In genomic region chr2:74427551-74427950, GRCh38 we compare ENCODE assay signal across 27 cellular contexts. TPM values are rescaled to one million over a fixed set of nuclear protein-coding genes. Genes with fewer than 3 reads are reported as not detected.
DNase-seq lines count a peak whose midpoint lies in the region; ATAC-seq and TF ChIP-seq lines count a peak whose summit lies in the region.
"Had no signal": no experiment of that assay in that cellular context is flagged by ENCODE, and none has a peak within 500 bp of the region (broad histone marks: within the 10 kb centered on the region; RNA-seq: fewer than 3 reads in every experiment).

No MANE protein-coding gene starts in this region.

- no peak for TF ChIP-seq RAD21 in SK-N-SH (IDR thresholded peaks at IDR 0.05; ENCODE audit: low read length)

- H3K4me1 Mint-ChIP-seq in endodermal cell = peaks cover 37% of the 10 kb centered on the region
- peaks cover 6% of the 10 kb centered on the region for H3K4me1 Mint-ChIP-seq in activated T-helper 17 cell treated with anti-CD3 and anti-CD28 coated beads, Interleukin-2, amount 50 U/mL, for 72 hours

- H3K9me2 ChIP-seq in SK-N-SH = no peaks in the 10 kb centered on the region

- no peaks in the 10 kb centered on the region for H3K27me3 ChIP-seq in SK-N-SH (ENCODE audit: insufficient read depth)
- H3K27me3 ChIP-seq in endodermal cell (ENCODE audit: control insufficient read depth, insufficient read depth, low read length, poor library complexity, severe bottlenecking) = no peaks in the 10 kb centered on the region
- no peaks in the 10 kb centered on the region for H3K27me3 ChIP-seq in spleen (replicated peaks in 1 of 7)
- H3K27me3 ChIP-seq: MG63, upper lobe of left lung had no signal

- no peak overlapping the region for H3K9ac ChIP-seq in SK-N-SH
- H3K9ac ChIP-seq in endodermal cell (ENCODE audit: extremely low read depth, low read length, poor library complexity, severe bottlenecking) = no peak overlapping the region

- H3K27me3 Mint-ChIP-seq in endodermal cell (ENCODE audit: insufficient read depth) = peaks cover 8% of the 10 kb centered on the region
- no peaks in the 10 kb centered on the region for H3K27me3 Mint-ChIP-seq in activated T-helper 17 cell treated with anti-CD3 and anti-CD28 coated beads, Interleukin-2, amount 50 U/mL, for 72 hours
- H3K27me3 Mint-ChIP-seq: activated naive CD8-positive, alpha-beta T cell treated with anti-CD3 and anti-CD28 coated beads, Interleukin-2, amount 10 ng/mL, durations not matched to agents 7 days and 5 days; central memory CD8-positive, alpha-beta T cell; stimulated activated naive B cell treated with anti-CD40 and anti-IgM and Interleukin-4, amounts not matched to agents 10 μg/mL and 1 μg/mL and 100 μg/mL, for 72 hours had no signal

- H3K4me2 ChIP-seq in SK-N-SH = no peak overlapping the region

- H3K36me3 ChIP-seq in SK-N-SH (replicated peaks in 1 of 2; ENCODE audit: control insufficient read depth in 1 of 2, insufficient read depth in 2 of 2, low read length in 1 of 2) (peaks cover 13 to 57% of the 10 kb centered on the region in 2 experiments), endodermal cell (ENCODE audit: control insufficient read depth, insufficient read depth, low read length) (peaks cover 80% of the 10 kb centered on the region), spleen (peaks cover 0 to 61% (median 15%) of the 10 kb centered on the region in 6 donors)

- H3K27ac ChIP-seq in SK-N-SH (ENCODE audit: low read depth in 2 of 2, low read length in 1 of 2) (no peak overlapping the region), endodermal cell (ENCODE audit: low read depth, low read length) (no peak overlapping the region), spleen (no peak overlapping the region)
- H3K27ac ChIP-seq: upper lobe of left lung had no signal

- H4K20me1 ChIP-seq in SK-N-SH (ENCODE audit: insufficient read depth) = no peaks in the 10 kb centered on the region

- peaks cover 64% of the 10 kb centered on the region for H3K36me3 Mint-ChIP-seq in endodermal cell (ENCODE audit: low read depth)
- H3K36me3 Mint-ChIP-seq in activated T-helper 17 cell treated with anti-CD3 and anti-CD28 coated beads, Interleukin-2, amount 50 U/mL, for 72 hours (ENCODE audit: low read depth) = peaks cover 36% of the 10 kb centered on the region

- WGBS in SK-N-SH (ENCODE audit: low lambda C conversion rate) = 76% methylated on average over 3 of the region's 3 CpGs
- whole genome bisulfite sequencing in endodermal cell (ENCODE audit: insufficient coverage in 1 of 2, insufficient read length in 1 of 2), 2 experiments = 82 to 89% methylated on average over 3 of the region's 3 CpGs
- 84 to 95% (median 89%) methylated on average over 3 of the region's 3 CpGs for WGBS in spleen, 5 donors

- CTCF ChIA-PET in SK-N-SH (lab: Yijun Ruan, JAX) = interaction anchor here (1.9 kb wide), 1 partner anchor 93 kb away, joined by 4 read pairs; no protein-coding TSS in a partner anchor

- 0 out of 3 replicates have a peak, but pooled peaks have one; percentile 7 for ATAC-seq in SK-N-SH treated with all-trans-retinoic acid at 6 μM for 48 hours
- no peak for ATAC-seq in activated T-helper 17 cell treated with anti-CD3 and anti-CD28 coated beads, Interleukin-2, amount 50 U/mL, for 72 hours (replicated peaks)
- ATAC-seq: CD8-positive, alpha-beta T cell; Panc1; sciatic nerve; stimulated activated naive B cell treated with anti-CD40 and anti-IgM and Interleukin-4, amounts not matched to agents 10 μg/mL and 1 μg/mL and 100 μg/mL, for 72 hours had no signal

- H3K4me1 ChIP-seq in SK-N-SH (ENCODE audit: control insufficient read depth in 1 of 2, insufficient read depth in 2 of 2, low read depth in 1 of 2, low read length in 1 of 2) (peaks cover 0 to 9% of the 10 kb centered on the region in 2 experiments; a peak in 1 of 4 replicates), endodermal cell (ENCODE audit: control insufficient read depth, insufficient read depth, low read length) (peaks cover 17% of the 10 kb centered on the region), spleen (peaks cover 0 to 17% (median 3%) of the 10 kb centered on the region in 6 donors)

- H3F3A ChIP-seq in SK-N-SH (replicated peaks; ENCODE audit: insufficient read depth) = peaks cover 4% of the 10 kb centered on the region

- intact Hi-C loops in spleen (cut with DNase I; ENCODE audit: low total_unique reads) = no loop called here

- H3K4me3 ChIP-seq in SK-N-SH (ENCODE audit: low read depth in 2 of 2, low read length in 1 of 2) (no peak overlapping the region), endodermal cell (ENCODE audit: low read length) (no peak overlapping the region), spleen (no peak overlapping the region)
- H3K4me3 ChIP-seq: lung, MG63, upper lobe of left lung had no signal

- no peak overlapping the region for H3K4me3 Mint-ChIP-seq in endodermal cell
- H3K4me3 Mint-ChIP-seq in activated T-helper 17 cell treated with anti-CD3 and anti-CD28 coated beads, Interleukin-2, amount 50 U/mL, for 72 hours = no peak overlapping the region
- H3K4me3 Mint-ChIP-seq: activated naive CD8-positive, alpha-beta T cell treated with anti-CD3 and anti-CD28 coated beads, Interleukin-2, amount 10 ng/mL, durations not matched to agents 7 days and 5 days; CD8-positive, alpha-beta T cell; central memory CD8-positive, alpha-beta T cell; stimulated activated naive B cell treated with anti-CD40 and anti-IgM and Interleukin-4, amounts not matched to agents 10 μg/mL and 1 μg/mL and 100 μg/mL, for 72 hours had no signal

- TF ChIP-seq CTCF in SK-N-SH (IDR thresholded peaks at IDR 0.05) = no peak
- TF ChIP-seq CTCF in endodermal cell (conservative IDR thresholded peaks at IDR 0.05) = peak; percentile 40
- no peak for TF ChIP-seq CTCF in spleen (IDR thresholded peaks at IDR 0.05 in 8 of 11, conservative IDR thresholded peaks at IDR 0.05 in 3 of 11)
- no peak for TF ChIP-seq CTCF in GM20000 (IDR thresholded peaks at IDR 0.05; ENCODE audit: extremely low read depth, missing control alignments)

- no peaks in the 10 kb centered on the region for H3K9me3 Mint-ChIP-seq in endodermal cell
- no peaks in the 10 kb centered on the region for H3K9me3 Mint-ChIP-seq in activated T-helper 17 cell treated with anti-CD3 and anti-CD28 coated beads, Interleukin-2, amount 50 U/mL, for 72 hours
- H3K9me3 Mint-ChIP-seq: activated naive CD8-positive, alpha-beta T cell treated with anti-CD3 and anti-CD28 coated beads, Interleukin-2, amount 10 ng/mL, durations not matched to agents 7 days and 5 days; CD8-positive, alpha-beta T cell; central memory CD8-positive, alpha-beta T cell; neural crest cell; stimulated activated naive B cell treated with anti-CD40 and anti-IgM and Interleukin-4, amounts not matched to agents 10 μg/mL and 1 μg/mL and 100 μg/mL, for 72 hours had no signal

- H3K27ac Mint-ChIP-seq in endodermal cell = peak overlapping the region; percentile 63
- H3K27ac Mint-ChIP-seq in activated T-helper 17 cell treated with anti-CD3 and anti-CD28 coated beads, Interleukin-2, amount 50 U/mL, for 72 hours = no peak overlapping the region
- H3K27ac Mint-ChIP-seq: activated naive CD8-positive, alpha-beta T cell treated with anti-CD3 and anti-CD28 coated beads, Interleukin-2, amount 10 ng/mL, durations not matched to agents 7 days and 5 days; CD8-positive, alpha-beta T cell; stimulated activated naive B cell treated with anti-CD40 and anti-IgM and Interleukin-4, amounts not matched to agents 10 μg/mL and 1 μg/mL and 100 μg/mL, for 72 hours had no signal

- no peaks in the 10 kb centered on the region for H3K79me2 ChIP-seq in SK-N-SH (ENCODE audit: insufficient read depth)

- TF ChIP-seq POLR2A in spleen (IDR thresholded peaks at IDR 0.05) = no peak

- DNase-seq in SK-N-SH = no peak
- DNase-seq in M059J (ENCODE audit: low read depth) = peak; percentile 13
- peak; percentile 65 for DNase-seq in endodermal cell
- peak; percentile 53 for DNase-seq in spleen
- DNase-seq in anterior cingulate cortex (lab: John Stamatoyannopoulos, UW) = no peak
- DNase-seq in GM20000 (ENCODE audit: low spot score) = no peak
- DNase-seq: activated effector memory CD4-positive, alpha-beta T cell treated with anti-CD3 and anti-CD28 coated beads, Interleukin-2, amount 50 U/mL, for 16 hours; activated naive CD8-positive, alpha-beta T cell treated with anti-CD3 and anti-CD28 coated beads, Interleukin-2, amount 10 ng/mL, durations not matched to agents 7 days and 5 days; activated T-cell treated with anti-CD3 and anti-CD28 coated beads for 4 hours; AML-193; CD8-positive, alpha-beta T cell; DMS153; head of caudate nucleus; KBM-7; MG63; NCI-H2029; NCI-H69; stimulated activated CD4-positive, alpha-beta T cell treated with anti-CD3 and anti-CD28 coated beads, Interleukin-4, amount 100 ng/mL, for 4 hours; stimulated activated naive B cell treated with anti-CD40 and anti-IgM and Interleukin-4, amounts not matched to agents 10 μg/mL and 1 μg/mL and 100 μg/mL, for 72 hours; upper lobe of left lung had no signal

- no peak overlapping the region for H2AFZ ChIP-seq in SK-N-SH (ENCODE audit: low read depth)

- H3K9me3 ChIP-seq in SK-N-SH (no peaks in the 10 kb centered on the region), endodermal cell (ENCODE audit: control insufficient read depth, low read length) (no peaks in the 10 kb centered on the region), spleen (no peaks in the 10 kb centered on the region)
- H3K9me3 ChIP-seq: MG63, upper lobe of left lung had no signal

- POLR2A ChIA-PET in SK-N-SH (lab: Yijun Ruan, JAX) = interaction anchor here (2.7 kb wide), 1 partner anchor 12 kb away, joined by 15 read pairs; no protein-coding TSS in a partner anchor

- TF ChIP-seq EP300 in SK-N-SH (IDR thresholded peaks at IDR 0.05; ENCODE audit: borderline replicate concordance in 1 of 2, low read depth in 1 of 2, low read length in 1 of 2) = no peak

RNA-seq across cellular contexts. Expression of gene WDR54, which starts 6.0 kb away (rescaled TPM):
- polyA plus RNA-seq in SK-N-SH (2012; rRNA removed) (50.7 and 61.6 TPM in 2 replicates), spleen (10 to 100 TPM; 23.7 to 26.0 (median 24.4) TPM)
- polyA plus RNA-seq in SK-N-SH (2012; cell fraction: cytosol; rRNA removed) = 26.2 and 39.5 TPM in 2 replicates
- polyA plus RNA-seq in SK-N-SH (2012; cell fraction: nucleus; rRNA removed) = 54.2 and 62.7 TPM in 2 replicates
- 60.2 and 64.7 TPM in 2 replicates for total RNA-seq in M059J (2014; rRNA removed; shearing (Covaris generic))
- total RNA-seq in endodermal cell (10 to 100 TPM; 43.1 to 69.4 TPM), spleen (10 to 100 TPM; 15.1 to 24.3 (median 17.9) TPM)
- polyA plus RNA-seq in endodermal cell (2013, experiment 1 of 2) = 75.7 TPM
- 65.9 TPM for polyA plus RNA-seq in endodermal cell (2013, experiment 2 of 2)
- 100 to 1,000 TPM in 1 of 2 donors, 10 to 100 TPM in 1; 85.8 to 194 TPM for total RNA-seq in activated T-helper 17 cell treated with anti-CD3 and anti-CD28 coated beads, Interleukin-2, amount 50 U/mL, for 72 hours

RNA-seq across cellular contexts. Expression of gene C2orf81, which starts 6.1 kb away (rescaled TPM):
- 1.2 and 2.5 TPM in 2 replicates for polyA plus RNA-seq in SK-N-SH (2012; rRNA removed)
- 0.85 and 2.1 TPM in 2 replicates for polyA plus RNA-seq in SK-N-SH (2012; cell fraction: cytosol; rRNA removed)
- 3.4 and 4.9 TPM in 2 replicates for polyA plus RNA-seq in SK-N-SH (2012; cell fraction: nucleus; rRNA removed)
- total RNA-seq in M059J (2014; rRNA removed; shearing (Covaris generic)) = 0.57 and 1.6 TPM in 2 replicates
- total RNA-seq in endodermal cell = 1 to 10 TPM; 3.8 to 4.8 TPM
- polyA plus RNA-seq in endodermal cell (2013, experiment 1 of 2) = 6.2 TPM
- polyA plus RNA-seq in endodermal cell (2013, experiment 2 of 2) = 4.3 TPM
- 1 to 10 TPM; 1.7 to 4.0 (median 2.8) TPM for total RNA-seq in spleen
- 1 to 10 TPM; 3.2 to 5.7 (median 5.1) TPM for polyA plus RNA-seq in spleen
- total RNA-seq in activated T-helper 17 cell treated with anti-CD3 and anti-CD28 coated beads, Interleukin-2, amount 50 U/mL, for 72 hours = 1 to 10 TPM; 2.3 to 9.7 TPM

RNA-seq across cellular contexts. Expression of gene RTKN, which starts 14.2 kb away (rescaled TPM):
- polyA plus RNA-seq in SK-N-SH (2012; rRNA removed) = 22.6 and 23.4 TPM in 2 replicates
- polyA plus RNA-seq in SK-N-SH (2012; cell fraction: cytosol; rRNA removed) = 8.6 and 13.1 TPM in 2 replicates
- polyA plus RNA-seq in SK-N-SH (2012; cell fraction: nucleus; rRNA removed) = 80.0 and 93.6 TPM in 2 replicates
- 10.5 and 12.1 TPM in 2 replicates for total RNA-seq in M059J (2014; rRNA removed; shearing (Covaris generic))
- total RNA-seq in endodermal cell = 100 to 1,000 TPM in 1 of 2 donors, 10 to 100 TPM in 1; 83.6 to 117 TPM
- 35.7 TPM for polyA plus RNA-seq in endodermal cell (2013, experiment 1 of 2)
- polyA plus RNA-seq in endodermal cell (2013, experiment 2 of 2) = 34.4 TPM
- total RNA-seq in spleen = 10 to 100 TPM in 3 of 7 donors, 1 to 10 TPM in 4; 5.0 to 11.1 (median 9.8) TPM
- polyA plus RNA-seq in spleen = 1 to 10 TPM; 3.2 to 6.9 (median 3.4) TPM
- total RNA-seq in activated T-helper 17 cell treated with anti-CD3 and anti-CD28 coated beads, Interleukin-2, amount 50 U/mL, for 72 hours = 1 to 10 TPM; 1.2 to 3.1 TPM

RNA-seq across cellular contexts. Expression of gene INO80B, which starts 27.3 kb away (rescaled TPM):
- polyA plus RNA-seq in SK-N-SH (2012; rRNA removed) (41.7 and 48.4 TPM in 2 replicates), spleen (10 to 100 TPM; 36.7 to 50.3 (median 43.7) TPM)
- 20.6 and 28.3 TPM in 2 replicates for polyA plus RNA-seq in SK-N-SH (2012; cell fraction: cytosol; rRNA removed)
- 259 and 308 TPM in 2 replicates for polyA plus RNA-seq in SK-N-SH (2012; cell fraction: nucleus; rRNA removed)
- total RNA-seq in M059J (2014; rRNA removed; shearing (Covaris generic)) = 7.8 and 27.8 TPM in 2 replicates
- total RNA-seq in endodermal cell (10 to 100 TPM; 23.9 to 38.8 TPM), spleen (10 to 100 TPM in 6 of 7 donors, 1 to 10 TPM in 1; 9.0 to 42.9 (median 28.6) TPM)
- polyA plus RNA-seq in endodermal cell (2013, experiment 1 of 2) = 23.4 TPM
- 17.1 TPM for polyA plus RNA-seq in endodermal cell (2013, experiment 2 of 2)
- 10 to 100 TPM; 27.8 to 37.9 TPM for total RNA-seq in activated T-helper 17 cell treated with anti-CD3 and anti-CD28 coated beads, Interleukin-2, amount 50 U/mL, for 72 hours

RNA-seq across cellular contexts. Expression of gene WBP1, which starts 30.7 kb away (rescaled TPM):
- polyA plus RNA-seq in SK-N-SH (2012; rRNA removed) (184 and 193 TPM in 2 replicates), spleen (10 to 100 TPM; 64.7 to 84.2 (median 78.8) TPM)
- 70.5 and 98.4 TPM in 2 replicates for polyA plus RNA-seq in SK-N-SH (2012; cell fraction: cytosol; rRNA removed)
- polyA plus RNA-seq in SK-N-SH (2012; cell fraction: nucleus; rRNA removed) = 969 and 1,280 TPM in 2 replicates
- 45.2 and 55.7 TPM in 2 replicates for total RNA-seq in M059J (2014; rRNA removed; shearing (Covaris generic))
- total RNA-seq in endodermal cell (100 to 1,000 TPM; 110 to 116 TPM), spleen (10 to 100 TPM; 39.5 to 80.7 (median 58.5) TPM)
- 121 TPM for polyA plus RNA-seq in endodermal cell (2013, experiment 1 of 2)
- polyA plus RNA-seq in endodermal cell (2013, experiment 2 of 2) = 102 TPM
- 10 to 100 TPM; 34.1 to 48.5 TPM for total RNA-seq in activated T-helper 17 cell treated with anti-CD3 and anti-CD28 coated beads, Interleukin-2, amount 50 U/mL, for 72 hours

Comparison
In these comparisons a context has a peak if more than half of its experiments do, and no peak if none do; other contexts are left out.
1. DNase-seq: peak in M059J (single experiment), endodermal cell (single experiment) and spleen (single experiment); none in SK-N-SH (single experiment), anterior cingulate cortex (0 of 58) and GM20000 (single experiment).